ENCODE assay signal across 14 cellular contexts in genomic region chr7:45978731-45979211, GRCh38.
DNase-seq lines count a peak whose midpoint lies in the region; ATAC-seq lines count a peak whose summit lies in the region.
"Had no signal": no experiment of that assay in that cellular context is flagged by ENCODE, and none has a peak within 500 bp of the region (broad histone marks: within the 10 kb centered on the region; RNA-seq: fewer than 3 reads in every experiment).

No MANE protein-coding gene starts in this region.

- H3K27me3 ChIP-seq in ACC112 (ENCODE audit: insufficient read depth, low read length) (no peaks in the 10 kb centered on the region), mucosa of stomach (ENCODE audit: control insufficient read depth, insufficient read depth, low read length) (no peaks in the 10 kb centered on the region)
- H3K27me3 ChIP-seq: Peyer's patch had no signal

- peak overlapping the region; percentile 4 for H2AFZ ChIP-seq in ACC112 (ENCODE audit: low read length, unreplicated experiment)

- H3K4me3 ChIP-seq in ACC112 (ENCODE audit: low read depth, low read length) (peak overlapping the region; percentile 38; the same call in 1 of the 2 replicates), mucosa of stomach (ENCODE audit: low read length) (peak overlapping the region; percentile 2)
- H3K4me3 ChIP-seq: GM12878, left ventricle myocardium inferior, Peyer's patch had no signal

- DNase-seq in HK-2 (ENCODE audit: unreplicated experiment) = peak; percentile 35
- peak; percentile 1 for DNase-seq in cerebellar cortex (ENCODE audit: low spot score)
- no peak for DNase-seq in T1000 (lab: John Stamatoyannopoulos, UW)
- DNase-seq in T-helper 2 cell = no peak
- DNase-seq in NCI-H526 (lab: John Stamatoyannopoulos, UW) = no peak
- DNase-seq: activated CD4-positive, alpha-beta T cell treated with anti-CD3 and anti-CD28 coated beads for 4 hours; activated naive CD4-positive, alpha-beta T cell treated with anti-CD3 and anti-CD28 coated beads, Interleukin-2, amount 50 U/mL, for 16 hours; CD4-positive, alpha-beta memory T cell; left ventricle myocardium inferior; Peyer's patch had no signal

- ATAC-seq in GM19035 (IDR thresholded peaks at IDR 0.05; ENCODE audit: unreplicated experiment) = no peak

- H3K4me1 ChIP-seq in ACC112 (ENCODE audit: control insufficient read depth, insufficient read depth, low read length, unreplicated experiment) = peaks cover 49% of the 10 kb centered on the region
- peaks cover 18% of the 10 kb centered on the region for H3K4me1 ChIP-seq in mucosa of stomach (ENCODE audit: control insufficient read depth, insufficient read depth, low read length)

- H3K9ac ChIP-seq in mucosa of stomach (ENCODE audit: low read length) = no peak overlapping the region

- H3K27ac ChIP-seq in ACC112 (ENCODE audit: low read depth, low read length) = peak overlapping the region; percentile 99
- H3K27ac ChIP-seq: left ventricle myocardium inferior had no signal

- no peaks in the 10 kb centered on the region for H3K79me2 ChIP-seq in ACC112 (ENCODE audit: control insufficient read depth, insufficient read depth, low read length, unreplicated experiment)

- no peaks in the 10 kb centered on the region for H3K36me3 ChIP-seq in ACC112 (ENCODE audit: insufficient read depth, low read length)
- H3K36me3 ChIP-seq in mucosa of stomach (ENCODE audit: control insufficient read depth, insufficient read depth, low read length) = no peaks in the 10 kb centered on the region
- H3K36me3 ChIP-seq: left ventricle myocardium inferior, Peyer's patch had no signal

- no peaks in the 10 kb centered on the region for H3K9me3 ChIP-seq in mucosa of stomach (ENCODE audit: control insufficient read depth, low read length)
- H3K9me3 ChIP-seq: Peyer's patch had no signal

Comparison
In these comparisons a context has a peak if more than half of its experiments do, and no peak if none do; other contexts are left out.
1. DNase-seq: peak in HK-2 (single experiment) and cerebellar cortex (single experiment); none in T1000 (single experiment), T-helper 2 cell (0 of 5) and NCI-H526 (0 of 2).